27 cellular contexts compared by ENCODE assay signal in the genomic region with DNA sequence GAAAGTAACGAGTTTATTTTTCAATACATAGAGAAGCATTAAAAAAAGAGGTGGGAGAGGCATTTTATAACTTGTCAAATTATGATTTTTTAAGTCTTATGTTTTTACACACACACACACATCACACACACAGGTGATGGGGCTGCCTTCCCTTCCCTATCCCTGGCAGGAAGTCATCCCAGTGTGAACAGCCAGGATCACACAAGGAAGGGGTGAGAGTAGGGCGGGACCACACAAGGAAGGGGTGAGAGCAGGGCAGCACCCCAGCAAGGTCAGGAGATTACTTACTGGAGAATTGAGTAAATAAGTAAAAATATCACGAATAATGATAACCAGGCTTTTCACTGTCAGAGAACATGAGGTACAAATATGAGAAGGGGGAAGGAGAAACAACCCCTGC.
"Had no signal": no experiment of that assay in that cellular context is flagged by ENCODE, and none has a peak within 500 bp of the region (broad histone marks: within the 10 kb centered on the region; RNA-seq: fewer than 3 reads in every experiment).

No MANE protein-coding gene starts in this region.

- H3K4me3 ChIP-seq: stomach, suprapubic skin, testis, thoracic aorta, thyroid gland, tibial artery, tibial nerve, upper lobe of left lung, upper lobe of right lung, uterus, vagina had no signal

- H3K27ac ChIP-seq: stomach, suprapubic skin, testis, thoracic aorta, thyroid gland, tibial artery, tibial nerve, upper lobe of left lung, upper lobe of right lung, uterus, vagina had no signal

- H3K27me3 Mint-ChIP-seq: stimulated activated memory B cell treated with anti-CD40 and anti-IgM and Interleukin-4, amounts not matched to agents 10 μg/mL and 1 μg/mL and 100 μg/mL, for 72 hours; stimulated activated naive B cell treated with anti-CD40 and anti-IgM and Interleukin-4, amounts not matched to agents 10 μg/mL and 1 μg/mL and 100 μg/mL, for 72 hours; stimulated activated naive CD8-positive, alpha-beta T cell treated with anti-CD3 and anti-CD28 coated beads, Interleukin-15, Interleukin-2, amounts not matched to agents 100 ng/mL and 50 ng/mL, for 24 hours had no signal

- H3K4me1 Mint-ChIP-seq: stimulated activated effector memory CD8-positive, alpha-beta T cell treated with anti-CD3 and anti-CD28 coated beads, Interleukin-12 subunit alpha, Interleukin-12 subunit beta, amount 100 ng/mL, for 72 hours; stimulated activated memory B cell treated with anti-CD40 and anti-IgM and Interleukin-4, amounts not matched to agents 10 μg/mL and 1 μg/mL and 100 μg/mL, for 72 hours; stimulated activated naive B cell treated with anti-CD40 and anti-IgM and Interleukin-4, amounts not matched to agents 10 μg/mL and 1 μg/mL and 100 μg/mL, for 72 hours; stimulated activated naive CD8-positive, alpha-beta T cell treated with anti-CD3 and anti-CD28 coated beads, Interleukin-15, amount 100 ng/mL, for 72 hours had no signal

- H3K9me3 ChIP-seq: stomach, suprapubic skin, testis, thoracic aorta, thyroid gland, tibial artery, upper lobe of left lung, upper lobe of right lung, uterus, vagina had no signal

- H3K27me3 ChIP-seq: stomach, suprapubic skin, testis, thyroid gland, tibial artery, tibial nerve, upper lobe of left lung, upper lobe of right lung, uterus, vagina had no signal

- ATAC-seq: stimulated activated effector memory CD8-positive, alpha-beta T cell treated with anti-CD3 and anti-CD28 coated beads, Interleukin-12 subunit alpha, Interleukin-12 subunit beta, amount 100 ng/mL, for 72 hours; stimulated activated memory B cell treated with anti-CD40 and anti-IgM and Interleukin-4, amounts not matched to agents 10 μg/mL and 1 μg/mL and 100 μg/mL, for 72 hours; stimulated activated naive B cell treated with anti-CD40 and anti-IgM and Interleukin-4, amounts not matched to agents 10 μg/mL and 1 μg/mL and 100 μg/mL, for 72 hours; stimulated activated naive CD8-positive, alpha-beta T cell treated with anti-CD3 and anti-CD28 coated beads, Interleukin-15, amount 100 ng/mL, for 72 hours; stimulated activated naive CD8-positive, alpha-beta T cell treated with anti-CD3 and anti-CD28 coated beads, Interleukin-15, Interleukin-2, amounts not matched to agents 100 U/mL and 50 U/mL, for 24 hours; upper lobe of right lung had no signal

- DNase-seq: stimulated activated CD4-positive, alpha-beta T cell treated with anti-CD3 and anti-CD28 coated beads, Interleukin-2, amount 100 ng/mL, for 48 hours; stimulated activated CD4-positive, alpha-beta T cell treated with anti-CD3 and anti-CD28 coated beads, Interleukin-4, amount 100 ng/mL, for 1 hour; stimulated activated CD4-positive, alpha-beta T cell treated with anti-CD3 and anti-CD28 coated beads, Interleukin-4, amount 100 ng/mL, for 24 hours; stimulated activated CD4-positive, alpha-beta T cell treated with anti-CD3 and anti-CD28 coated beads, Interleukin-4, amount 100 ng/mL, for 4 hours; stimulated activated CD8-positive, alpha-beta memory T cell treated with anti-CD3 and anti-CD28 coated beads, Interleukin-4, amount 100 ng/mL, for 48 hours; stimulated activated naive B cell treated with anti-CD40 and anti-IgM and Interleukin-4, amounts not matched to agents 10 μg/mL and 1 μg/mL and 100 μg/mL, for 72 hours; stimulated activated naive CD4-positive, alpha-beta T cell; stimulated activated naive CD4-positive, alpha-beta T cell treated with Interleukin-2 at 50 U/mL for 16 hours; stimulated activated naive CD8-positive, alpha-beta T cell treated with anti-CD3 and anti-CD28 coated beads, Interleukin-15, amount 100 ng/mL, for 72 hours; stimulated activated naive CD8-positive, alpha-beta T cell treated with anti-CD3 and anti-CD28 coated beads, Interleukin-15, Interleukin-2, amounts not matched to agents 100 U/mL and 50 U/mL, for 24 hours; stomach; substantia nigra; testis; thyroid gland; tibial artery; trophoblast cell; upper lobe of left lung; upper lobe of right lung; uterus had no signal

- H3K27ac Mint-ChIP-seq: stimulated activated effector memory CD8-positive, alpha-beta T cell treated with anti-CD3 and anti-CD28 coated beads, Interleukin-12 subunit alpha, Interleukin-12 subunit beta, amount 100 ng/mL, for 72 hours; stimulated activated memory B cell treated with anti-CD40 and anti-IgM and Interleukin-4, amounts not matched to agents 10 μg/mL and 1 μg/mL and 100 μg/mL, for 72 hours; stimulated activated naive B cell treated with anti-CD40 and anti-IgM and Interleukin-4, amounts not matched to agents 10 μg/mL and 1 μg/mL and 100 μg/mL, for 72 hours; stimulated activated naive CD8-positive, alpha-beta T cell treated with anti-CD3 and anti-CD28 coated beads, Interleukin-15, amount 100 ng/mL, for 72 hours; stimulated activated naive CD8-positive, alpha-beta T cell treated with anti-CD3 and anti-CD28 coated beads, Interleukin-15, Interleukin-2, amounts not matched to agents 100 ng/mL and 50 ng/mL, for 24 hours; type B pancreatic cell had no signal

- H3K4me3 Mint-ChIP-seq: stimulated activated effector memory CD8-positive, alpha-beta T cell treated with anti-CD3 and anti-CD28 coated beads, Interleukin-12 subunit alpha, Interleukin-12 subunit beta, amount 100 ng/mL, for 72 hours; stimulated activated memory B cell treated with anti-CD40 and anti-IgM and Interleukin-4, amounts not matched to agents 10 μg/mL and 1 μg/mL and 100 μg/mL, for 72 hours; stimulated activated naive B cell treated with anti-CD40 and anti-IgM and Interleukin-4, amounts not matched to agents 10 μg/mL and 1 μg/mL and 100 μg/mL, for 72 hours; stimulated activated naive CD8-positive, alpha-beta T cell treated with anti-CD3 and anti-CD28 coated beads, Interleukin-15, amount 100 ng/mL, for 72 hours; stimulated activated naive CD8-positive, alpha-beta T cell treated with anti-CD3 and anti-CD28 coated beads, Interleukin-15, Interleukin-2, amounts not matched to agents 100 ng/mL and 50 ng/mL, for 24 hours; type B pancreatic cell had no signal

- H3K36me3 ChIP-seq: stomach, suprapubic skin, thoracic aorta, thyroid gland, tibial artery, tibial nerve, upper lobe of left lung, upper lobe of right lung, uterus, vagina had no signal

- H3K4me1 ChIP-seq: stomach, suprapubic skin, testis, tibial artery, tibial nerve, upper lobe of left lung, upper lobe of right lung, uterus, vagina had no signal

- H3K9me3 Mint-ChIP-seq: stimulated activated effector memory CD8-positive, alpha-beta T cell treated with anti-CD3 and anti-CD28 coated beads, Interleukin-12 subunit alpha, Interleukin-12 subunit beta, amount 100 ng/mL, for 72 hours; stimulated activated memory B cell treated with anti-CD40 and anti-IgM and Interleukin-4, amounts not matched to agents 10 μg/mL and 1 μg/mL and 100 μg/mL, for 72 hours; stimulated activated naive CD8-positive, alpha-beta T cell treated with anti-CD3 and anti-CD28 coated beads, Interleukin-15, amount 100 ng/mL, for 72 hours; stimulated activated naive CD8-positive, alpha-beta T cell treated with anti-CD3 and anti-CD28 coated beads, Interleukin-15, Interleukin-2, amounts not matched to agents 100 ng/mL and 50 ng/mL, for 24 hours; type B pancreatic cell had no signal

- H3K36me3 Mint-ChIP-seq: stimulated activated effector memory CD8-positive, alpha-beta T cell treated with anti-CD3 and anti-CD28 coated beads, Interleukin-12 subunit alpha, Interleukin-12 subunit beta, amount 100 ng/mL, for 72 hours; stimulated activated memory B cell treated with anti-CD40 and anti-IgM and Interleukin-4, amounts not matched to agents 10 μg/mL and 1 μg/mL and 100 μg/mL, for 72 hours; stimulated activated naive B cell treated with anti-CD40 and anti-IgM and Interleukin-4, amounts not matched to agents 10 μg/mL and 1 μg/mL and 100 μg/mL, for 72 hours; type B pancreatic cell had no signal
